8 cellular contexts compared by ENCODE assay signal in the genomic region with DNA sequence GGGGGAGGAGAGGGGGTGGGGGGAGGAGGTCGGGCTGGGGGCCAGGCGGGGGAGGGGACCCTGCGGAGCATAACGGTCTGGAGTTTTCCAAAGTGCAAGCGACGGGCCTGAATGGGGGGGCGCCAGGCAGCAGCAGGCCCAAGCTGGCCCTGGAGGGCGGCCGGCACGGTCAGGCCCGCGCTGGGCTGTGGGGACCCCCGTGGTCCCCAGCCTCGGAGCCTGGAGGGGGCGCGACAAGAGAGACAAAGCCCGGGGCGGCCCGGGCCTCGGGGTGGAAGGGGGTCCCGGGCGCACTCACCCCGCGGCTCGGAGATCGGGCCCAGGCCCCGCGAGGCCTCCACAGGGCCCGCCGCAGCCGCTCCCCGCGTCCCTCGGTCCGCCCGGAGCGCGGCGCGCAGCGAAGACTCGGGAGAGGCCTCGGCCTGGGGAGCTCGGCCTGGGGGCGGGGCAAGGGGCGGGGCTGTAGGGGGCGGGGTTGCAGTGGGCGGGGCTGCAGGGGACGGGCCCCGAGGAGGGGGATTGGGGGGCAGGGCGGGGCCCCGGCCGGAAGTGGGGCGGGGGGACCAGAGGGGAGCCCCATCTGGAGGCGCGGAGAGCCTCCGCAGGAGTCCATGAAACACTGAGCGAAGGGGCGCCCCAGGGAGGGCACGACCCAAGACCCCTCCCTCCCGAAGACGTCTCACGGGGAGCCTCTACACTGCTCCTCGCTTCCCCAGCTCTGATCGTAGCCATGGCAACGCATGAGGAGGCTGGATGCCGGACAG. TPM values are rescaled to one million over a fixed set of nuclear protein-coding genes. Genes with fewer than 3 reads are reported as not detected.
DNase-seq lines count a peak whose midpoint lies in the region; FAIRE-seq and TF ChIP-seq lines count a peak whose summit lies in the region.

No MANE protein-coding gene starts in this region.

- peaks cover 4% of the 10 kb centered on the region for H3K4me1 ChIP-seq in keratinocyte (ENCODE audit: control insufficient read depth, extremely low read depth, insufficient read depth, low read length)

- dilution Hi-C loops in keratinocyte (cut with MboI; ENCODE audit: extremely low pct_ligation_motif_present, low sequenced_read_pairs) = no loop called here

- H3K27ac ChIP-seq in caudate nucleus (ENCODE audit: low read depth, low read length) (peak overlapping the region; percentile 26), keratinocyte (ENCODE audit: control insufficient read depth, insufficient read depth, low read length) (no peak overlapping the region)

- TF ChIP-seq CTCF in keratinocyte (optimal IDR thresholded peaks at IDR 0.05 in 1 of 3, IDR thresholded peaks at IDR 0.05 in 1 of 3, conservative IDR thresholded peaks at IDR 0.05 in 1 of 3; ENCODE audit: extremely low read depth in 1 of 3, insufficient read depth in 2 of 3, low read length in 3 of 3) = no peak

- H3K9me1 ChIP-seq in keratinocyte (ENCODE audit: control insufficient read depth, extremely low read depth, insufficient read depth, low read length) = no peaks in the 10 kb centered on the region

- peak overlapping the region; percentile 57 to 73 (median 59) for H3K4me3 ChIP-seq in keratinocyte (ENCODE audit: control insufficient read depth in 2 of 3, extremely low read depth in 1 of 3, insufficient read depth in 2 of 3, low read depth in 1 of 3, low read length in 3 of 3)

- H3K36me3 ChIP-seq in keratinocyte (ENCODE audit: control insufficient read depth in 2 of 2, extremely low read depth in 1 of 2, insufficient read depth in 2 of 2, low read length in 2 of 2) = no peaks in the 10 kb centered on the region

- no peaks in the 10 kb centered on the region for H3K9me3 ChIP-seq in keratinocyte (ENCODE audit: control insufficient read depth, low read depth, low read length)

- H2AFZ ChIP-seq in keratinocyte (ENCODE audit: control insufficient read depth, low read length) = no peak overlapping the region

- no peaks in the 10 kb centered on the region for H4K20me1 ChIP-seq in keratinocyte (ENCODE audit: control insufficient read depth, extremely low read depth, insufficient read depth, low read length)

- H3K79me2 ChIP-seq in keratinocyte (ENCODE audit: control insufficient read depth, insufficient read depth, low read length) = no peaks in the 10 kb centered on the region

- peak; percentile 3 for DNase-seq in COLO668 (lab: John Stamatoyannopoulos, UW; ENCODE audit: unreplicated experiment)
- peak; percentile 78 for DNase-seq in HPDE6-E6E7 (ENCODE audit: extremely low spot score)
- DNase-seq in UCSD-AML1 (lab: John Stamatoyannopoulos, UW; ENCODE audit: unreplicated experiment) = peak; percentile 19
- peak in 58 of 61 donors; percentile 18 to 90 (median 69) for DNase-seq in caudate nucleus (lab: John Stamatoyannopoulos, UW)
- DNase-seq in keratinocyte (ENCODE audit: low read depth, low spot score) = no peak
- peak; percentile 55 for DNase-seq in stimulated activated CD4-positive, alpha-beta T cell treated with anti-CD3 and anti-CD28 coated beads, Interleukin-12 subunit alpha, Interleukin-12 subunit beta, amount 100 ng/mL, for 4 hours
- DNase-seq in RCC 7860 (ENCODE audit: low spot score) = no peak
- DNase-seq in mesenteric fat pad (ENCODE audit: low spot score) = no peak

- peak overlapping the region; percentile 73 for H3K4me2 ChIP-seq in keratinocyte (ENCODE audit: control insufficient read depth, extremely low read depth, insufficient read depth, low read depth, low read length)

- FAIRE-seq in keratinocyte (lab: Jason Lieb, UNC) (no peak), RCC 7860 (lab: Jason Lieb, UNC) (no peak)

- peaks cover 7% of the 10 kb centered on the region for H3K27me3 ChIP-seq in keratinocyte (ENCODE audit: control insufficient read depth, extremely low read depth, insufficient read depth, low read length)

- H3K9ac ChIP-seq in keratinocyte (ENCODE audit: control insufficient read depth, extremely low read depth, insufficient read depth, low read length) = peak overlapping the region; percentile 37

RNA-seq across cellular contexts. Expression of a gene that starts 47.6 kb away (rescaled TPM):
- 2.5 to 6.7 TPM (median 4.0 TPM) in 3 replicates for polyA plus RNA-seq in keratinocyte
- 1.7 TPM for polyA plus RNA-seq in keratinocyte (2011; ENCODE audit: low read depth)
- 1.7 and 3.5 TPM in 2 replicates for polyA plus RNA-seq in keratinocyte (2011; cell fraction: cytosol; rRNA removed)
- polyA plus RNA-seq in keratinocyte (2011; cell fraction: nucleus; rRNA removed) = 11.4 and 17.1 TPM in 2 replicates
- polyA plus RNA-seq in keratinocyte (2012; ENCODE audit: low replicate concordance) = 1.3 and 6.7 TPM in 2 replicates
- 15.5 to 30.4 TPM (median 23.3 TPM) in 3 replicates for polyA minus RNA-seq in keratinocyte
- polyA minus RNA-seq in keratinocyte (2011; cell fraction: cytosol; rRNA and poly(A)+ RNA removed) = 24.9 TPM
- 44.2 and 50.3 TPM in 2 replicates for polyA minus RNA-seq in keratinocyte (2011; cell fraction: nucleus; rRNA and poly(A)+ RNA removed)
- 417 TPM for total RNA-seq in mesenteric fat pad

Comparison
In these comparisons a context has a peak if more than half of its experiments do, and no peak if none do; other contexts are left out.
1. DNase-seq: peak in COLO668 (single experiment), HPDE6-E6E7 (single experiment), UCSD-AML1 (single experiment), caudate nucleus (58 of 61) and stimulated activated CD4-positive, alpha-beta T cell treated with anti-CD3 and anti-CD28 coated beads, Interleukin-12 subunit alpha, Interleukin-12 subunit beta, amount 100 ng/mL, for 4 hours (single experiment); none in keratinocyte (single experiment), RCC 7860 (single experiment) and mesenteric fat pad (single experiment).